In the genomic region with DNA sequence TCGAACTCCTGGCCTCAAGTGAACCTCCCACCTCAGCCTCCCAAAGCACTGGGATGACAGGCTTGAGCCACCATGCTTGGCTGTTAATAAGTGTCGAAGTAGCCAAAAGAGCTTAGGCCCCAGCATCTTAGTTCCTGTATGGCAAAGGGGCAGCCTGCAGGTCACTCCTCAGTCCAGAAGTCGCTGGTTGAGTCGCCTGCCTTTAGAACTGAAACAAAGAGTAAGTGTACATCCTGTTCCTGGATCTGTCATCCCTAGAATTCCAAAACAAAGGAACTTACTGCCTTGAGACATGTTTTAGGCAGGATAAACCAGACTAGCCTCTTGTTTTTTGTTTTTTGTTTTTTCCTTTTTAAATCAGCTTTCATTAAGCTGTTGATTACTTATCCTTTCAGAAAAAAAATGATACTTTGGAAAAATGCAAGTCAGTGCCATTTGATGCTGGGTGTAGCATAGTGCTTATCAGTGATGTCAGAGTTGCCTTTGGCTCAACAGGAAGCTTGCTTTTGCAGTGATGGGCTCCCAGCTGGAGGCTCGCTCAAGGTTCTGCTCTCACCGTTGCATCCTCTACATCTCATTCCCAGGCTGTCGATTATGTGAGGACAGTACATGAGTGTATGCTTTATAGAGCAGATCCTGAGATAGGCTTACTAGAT, we compare ENCODE assay signal across 2 cellular contexts.
TF ChIP-seq lines count a peak whose summit lies in the region.

No MANE protein-coding gene starts in this region.

TF ChIP-seq in liver, 16 proteins besides CTCF, POLR2A, EP300 and RAD21:
- TF ChIP-seq, protein P1, sequence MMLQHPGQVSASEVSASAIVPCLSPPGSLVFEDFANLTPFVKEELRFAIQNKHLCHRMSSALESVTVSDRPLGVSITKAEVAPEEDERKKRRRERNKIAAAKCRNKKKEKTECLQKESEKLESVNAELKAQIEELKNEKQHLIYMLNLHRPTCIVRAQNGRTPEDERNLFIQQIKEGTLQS (IDR thresholded peaks at IDR 0.05): no peak
- TF ChIP-seq FOXA2 (IDR thresholded peaks at IDR 0.05): no peak
- TF ChIP-seq, protein P2, sequence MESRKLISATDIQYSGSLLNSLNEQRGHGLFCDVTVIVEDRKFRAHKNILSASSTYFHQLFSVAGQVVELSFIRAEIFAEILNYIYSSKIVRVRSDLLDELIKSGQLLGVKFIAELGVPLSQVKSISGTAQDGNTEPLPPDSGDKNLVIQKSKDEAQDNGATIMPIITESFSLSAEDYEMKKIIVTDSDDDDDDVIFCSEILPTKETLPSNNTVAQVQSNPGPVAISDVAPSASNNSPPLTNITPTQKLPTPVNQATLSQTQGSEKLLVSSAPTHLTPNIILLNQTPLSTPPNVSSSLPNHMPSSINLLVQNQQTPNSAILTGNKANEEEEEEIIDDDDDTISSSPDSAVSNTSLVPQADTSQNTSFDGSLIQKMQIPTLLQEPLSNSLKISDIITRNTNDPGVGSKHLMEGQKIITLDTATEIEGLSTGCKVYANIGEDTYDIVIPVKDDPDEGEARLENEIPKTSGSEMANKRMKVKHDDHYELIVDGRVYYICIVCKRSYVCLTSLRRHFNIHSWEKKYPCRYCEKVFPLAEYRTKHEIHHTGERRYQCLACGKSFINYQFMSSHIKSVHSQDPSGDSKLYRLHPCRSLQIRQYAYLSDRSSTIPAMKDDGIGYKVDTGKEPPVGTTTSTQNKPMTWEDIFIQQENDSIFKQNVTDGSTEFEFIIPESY (IDR thresholded peaks at IDR 0.05): no peak
- peak; percentile 55 for TF ChIP-seq NR2F2 (IDR thresholded peaks at IDR 0.05)
- TF ChIP-seq JUND (IDR thresholded peaks at IDR 0.05): no peak
- no peak for TF ChIP-seq HNF4G (IDR thresholded peaks at IDR 0.05)
- TF ChIP-seq RXRA (IDR thresholded peaks at IDR 0.05): no peak
- no peak for TF ChIP-seq HNF4A (conservative IDR thresholded peaks at IDR 0.05)
- TF ChIP-seq SP1 (IDR thresholded peaks at IDR 0.05): peak; percentile 7
- no peak for TF ChIP-seq GABPA (IDR thresholded peaks at IDR 0.05 in 1 of 2, conservative IDR thresholded peaks at IDR 0.05 in 1 of 2)
- TF ChIP-seq, protein P3, sequence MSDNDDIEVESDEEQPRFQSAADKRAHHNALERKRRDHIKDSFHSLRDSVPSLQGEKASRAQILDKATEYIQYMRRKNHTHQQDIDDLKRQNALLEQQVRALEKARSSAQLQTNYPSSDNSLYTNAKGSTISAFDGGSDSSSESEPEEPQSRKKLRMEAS (IDR thresholded peaks at IDR 0.05): no peak
- TF ChIP-seq FOXA1 (IDR thresholded peaks at IDR 0.05): no peak

TF ChIP-seq in HepG2, 621 proteins besides CTCF, POLR2A, EP300 and RAD21:
- TF ChIP-seq AHR (CRISPR knock-in tag; IDR thresholded peaks at IDR 0.05) (no peak), YEATS2 (CRISPR knock-in tag; IDR thresholded peaks at IDR 0.05; ENCODE audit: borderline replicate concordance) (no peak), ZNF891 (CRISPR knock-in tag; IDR thresholded peaks at IDR 0.05) (no peak), ZNF496 (CRISPR knock-in tag; IDR thresholded peaks at IDR 0.05; ENCODE audit: insufficient replicate concordance) (no peak), ZNF550 (CRISPR knock-in tag; IDR thresholded peaks at IDR 0.05; ENCODE audit: borderline replicate concordance) (no peak), ZNF557 (CRISPR knock-in tag; IDR thresholded peaks at IDR 0.05) (no peak), SALL2 (CRISPR knock-in tag; IDR thresholded peaks at IDR 0.05) (no peak), ZNF598 (CRISPR knock-in tag; IDR thresholded peaks at IDR 0.05; ENCODE audit: borderline replicate concordance) (no peak), ZNF572 (CRISPR knock-in tag; IDR thresholded peaks at IDR 0.05) (no peak), ZBTB7B (CRISPR knock-in tag; IDR thresholded peaks at IDR 0.05) (no peak), ZNF180 (CRISPR knock-in tag; IDR thresholded peaks at IDR 0.05; ENCODE audit: borderline replicate concordance, low read depth) (no peak), SNRNP70 (IDR thresholded peaks at IDR 0.05; ENCODE audit: low read depth, low read length) (no peak)
- TF ChIP-seq, protein P4, sequence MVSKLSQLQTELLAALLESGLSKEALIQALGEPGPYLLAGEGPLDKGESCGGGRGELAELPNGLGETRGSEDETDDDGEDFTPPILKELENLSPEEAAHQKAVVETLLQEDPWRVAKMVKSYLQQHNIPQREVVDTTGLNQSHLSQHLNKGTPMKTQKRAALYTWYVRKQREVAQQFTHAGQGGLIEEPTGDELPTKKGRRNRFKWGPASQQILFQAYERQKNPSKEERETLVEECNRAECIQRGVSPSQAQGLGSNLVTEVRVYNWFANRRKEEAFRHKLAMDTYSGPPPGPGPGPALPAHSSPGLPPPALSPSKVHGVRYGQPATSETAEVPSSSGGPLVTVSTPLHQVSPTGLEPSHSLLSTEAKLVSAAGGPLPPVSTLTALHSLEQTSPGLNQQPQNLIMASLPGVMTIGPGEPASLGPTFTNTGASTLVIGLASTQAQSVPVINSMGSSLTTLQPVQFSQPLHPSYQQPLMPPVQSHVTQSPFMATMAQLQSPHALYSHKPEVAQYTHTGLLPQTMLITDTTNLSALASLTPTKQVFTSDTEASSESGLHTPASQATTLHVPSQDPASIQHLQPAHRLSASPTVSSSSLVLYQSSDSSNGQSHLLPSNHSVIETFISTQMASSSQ (IDR thresholded peaks at IDR 0.05; ENCODE audit: low read depth): no peak
- TF ChIP-seq, protein P4 (CRISPR knock-in tag; IDR thresholded peaks at IDR 0.05; ENCODE audit: borderline replicate concordance): no peak
